Comparison of ENCODE assay signal across 1 cellular context in the genomic region with DNA sequence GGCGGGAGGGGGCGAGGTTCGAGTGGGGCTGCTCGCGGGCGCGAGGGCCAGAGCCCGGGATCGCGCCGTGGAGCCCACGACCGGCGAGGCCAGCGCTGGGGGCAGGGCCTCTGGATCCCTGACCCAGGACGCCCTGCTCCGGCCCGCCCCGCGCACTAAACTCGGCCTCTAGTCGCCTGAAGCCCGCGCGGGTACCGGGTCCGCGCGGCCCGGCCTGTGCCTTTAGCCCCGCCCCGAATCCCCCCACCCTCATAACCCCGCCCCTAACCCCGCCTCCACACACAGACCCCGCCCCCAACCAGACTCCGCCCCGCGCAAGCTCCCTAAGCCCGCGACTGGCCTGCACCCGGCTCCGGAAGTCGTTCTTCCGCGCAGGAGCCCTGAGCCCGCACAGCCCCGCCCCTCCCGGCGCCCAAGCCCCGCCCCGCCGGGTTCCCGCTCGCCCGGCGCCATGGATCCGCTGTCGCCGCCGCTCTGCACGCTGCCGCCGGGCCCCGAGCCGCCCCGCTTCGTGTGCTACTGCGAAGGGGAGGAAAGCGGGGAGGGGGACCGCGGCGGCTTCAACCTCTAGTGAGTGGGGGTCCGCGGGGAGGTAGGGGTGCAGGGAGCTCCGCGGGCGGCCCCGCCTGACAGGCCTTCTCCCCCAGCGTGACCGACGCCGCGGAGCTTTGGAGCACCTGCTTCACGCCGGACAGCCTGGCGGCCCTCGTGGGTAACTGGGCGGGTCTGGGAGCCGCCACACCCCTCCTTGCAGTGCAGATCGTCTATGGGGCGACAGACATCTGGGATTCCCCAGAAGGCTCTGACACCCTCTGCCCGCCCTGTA.
A peak's percentile ranks its signal among the peaks of the same experiment; 100 is the strongest.
TF ChIP-seq lines count a peak whose summit lies in the region.

A gene with protein sequence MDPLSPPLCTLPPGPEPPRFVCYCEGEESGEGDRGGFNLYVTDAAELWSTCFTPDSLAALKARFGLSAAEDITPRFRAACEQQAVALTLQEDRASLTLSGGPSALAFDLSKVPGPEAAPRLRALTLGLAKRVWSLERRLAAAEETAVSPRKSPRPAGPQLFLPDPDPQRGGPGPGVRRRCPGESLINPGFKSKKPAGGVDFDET (plus strand): TSS at position 430 of the 826 bp plus-strand sequence. CDS start 22 bp downstream, at position 452.

TF ChIP-seq in K562, 482 proteins besides CTCF, POLR2A, EP300 and RAD21 (continued from another document and continues in another):
- TF ChIP-seq, protein P1, sequence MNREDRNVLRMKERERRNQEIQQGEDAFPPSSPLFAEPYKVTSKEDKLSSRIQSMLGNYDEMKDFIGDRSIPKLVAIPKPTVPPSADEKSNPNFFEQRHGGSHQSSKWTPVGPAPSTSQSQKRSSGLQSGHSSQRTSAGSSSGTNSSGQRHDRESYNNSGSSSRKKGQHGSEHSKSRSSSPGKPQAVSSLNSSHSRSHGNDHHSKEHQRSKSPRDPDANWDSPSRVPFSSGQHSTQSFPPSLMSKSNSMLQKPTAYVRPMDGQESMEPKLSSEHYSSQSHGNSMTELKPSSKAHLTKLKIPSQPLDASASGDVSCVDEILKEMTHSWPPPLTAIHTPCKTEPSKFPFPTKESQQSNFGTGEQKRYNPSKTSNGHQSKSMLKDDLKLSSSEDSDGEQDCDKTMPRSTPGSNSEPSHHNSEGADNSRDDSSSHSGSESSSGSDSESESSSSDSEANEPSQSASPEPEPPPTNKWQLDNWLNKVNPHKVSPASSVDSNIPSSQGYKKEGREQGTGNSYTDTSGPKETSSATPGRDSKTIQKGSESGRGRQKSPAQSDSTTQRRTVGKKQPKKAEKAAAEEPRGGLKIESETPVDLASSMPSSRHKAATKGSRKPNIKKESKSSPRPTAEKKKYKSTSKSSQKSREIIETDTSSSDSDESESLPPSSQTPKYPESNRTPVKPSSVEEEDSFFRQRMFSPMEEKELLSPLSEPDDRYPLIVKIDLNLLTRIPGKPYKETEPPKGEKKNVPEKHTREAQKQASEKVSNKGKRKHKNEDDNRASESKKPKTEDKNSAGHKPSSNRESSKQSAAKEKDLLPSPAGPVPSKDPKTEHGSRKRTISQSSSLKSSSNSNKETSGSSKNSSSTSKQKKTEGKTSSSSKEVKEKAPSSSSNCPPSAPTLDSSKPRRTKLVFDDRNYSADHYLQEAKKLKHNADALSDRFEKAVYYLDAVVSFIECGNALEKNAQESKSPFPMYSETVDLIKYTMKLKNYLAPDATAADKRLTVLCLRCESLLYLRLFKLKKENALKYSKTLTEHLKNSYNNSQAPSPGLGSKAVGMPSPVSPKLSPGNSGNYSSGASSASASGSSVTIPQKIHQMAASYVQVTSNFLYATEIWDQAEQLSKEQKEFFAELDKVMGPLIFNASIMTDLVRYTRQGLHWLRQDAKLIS (CRISPR knock-in tag; IDR thresholded peaks at IDR 0.05), result 0 out of 2 replicates have a peak, but pooled peaks have one; percentile 25
- TF ChIP-seq E2F8 (IDR thresholded peaks at IDR 0.05; ENCODE audit: low read depth, partially characterized antibody) (no peak), ELF1 (tag; IDR thresholded peaks at IDR 0.05) (peak; percentile 43), PTTG1 (tag; IDR thresholded peaks at IDR 0.05; ENCODE audit: low read depth) (no peak), CCNT2 (IDR thresholded peaks at IDR 0.05; ENCODE audit: borderline replicate concordance, extremely low read depth, insufficient read length, low read depth, low read length) (peak; percentile 41), MXD1 (CRISPR knock-in tag; IDR thresholded peaks at IDR 0.05; ENCODE audit: borderline replicate concordance, poor library complexity, severe bottlenecking) (peak; percentile 83), TOE1 (IDR thresholded peaks at IDR 0.05; ENCODE audit: borderline replicate concordance) (no peak), TOE1 (CRISPR knock-in tag; IDR thresholded peaks at IDR 0.05; ENCODE audit: borderline replicate concordance, low read depth) (0 out of 2 replicates have a peak, but pooled peaks have one; percentile 72), ZNF395 (CRISPR knock-in tag; IDR thresholded peaks at IDR 0.05) (0 out of 2 replicates have a peak, but pooled peaks have one; percentile 19), ZBTB11 (CRISPR knock-in tag; IDR thresholded peaks at IDR 0.05) (peak in 1 of 3 experiments; percentile 24; a peak in 1 of 6 replicates), ZNF384 (IDR thresholded peaks at IDR 0.05; ENCODE audit: low read depth, low read length) (no peak), SMAD1 (IDR thresholded peaks at IDR 0.05; ENCODE audit: low read depth, low read length, partially characterized antibody) (no peak), HDAC2 (IDR thresholded peaks at IDR 0.05) (peak; percentile 42), MEIS2 (IDR thresholded peaks at IDR 0.05; ENCODE audit: partially characterized antibody) (peak; percentile 1)
- TF ChIP-seq, protein P2, sequence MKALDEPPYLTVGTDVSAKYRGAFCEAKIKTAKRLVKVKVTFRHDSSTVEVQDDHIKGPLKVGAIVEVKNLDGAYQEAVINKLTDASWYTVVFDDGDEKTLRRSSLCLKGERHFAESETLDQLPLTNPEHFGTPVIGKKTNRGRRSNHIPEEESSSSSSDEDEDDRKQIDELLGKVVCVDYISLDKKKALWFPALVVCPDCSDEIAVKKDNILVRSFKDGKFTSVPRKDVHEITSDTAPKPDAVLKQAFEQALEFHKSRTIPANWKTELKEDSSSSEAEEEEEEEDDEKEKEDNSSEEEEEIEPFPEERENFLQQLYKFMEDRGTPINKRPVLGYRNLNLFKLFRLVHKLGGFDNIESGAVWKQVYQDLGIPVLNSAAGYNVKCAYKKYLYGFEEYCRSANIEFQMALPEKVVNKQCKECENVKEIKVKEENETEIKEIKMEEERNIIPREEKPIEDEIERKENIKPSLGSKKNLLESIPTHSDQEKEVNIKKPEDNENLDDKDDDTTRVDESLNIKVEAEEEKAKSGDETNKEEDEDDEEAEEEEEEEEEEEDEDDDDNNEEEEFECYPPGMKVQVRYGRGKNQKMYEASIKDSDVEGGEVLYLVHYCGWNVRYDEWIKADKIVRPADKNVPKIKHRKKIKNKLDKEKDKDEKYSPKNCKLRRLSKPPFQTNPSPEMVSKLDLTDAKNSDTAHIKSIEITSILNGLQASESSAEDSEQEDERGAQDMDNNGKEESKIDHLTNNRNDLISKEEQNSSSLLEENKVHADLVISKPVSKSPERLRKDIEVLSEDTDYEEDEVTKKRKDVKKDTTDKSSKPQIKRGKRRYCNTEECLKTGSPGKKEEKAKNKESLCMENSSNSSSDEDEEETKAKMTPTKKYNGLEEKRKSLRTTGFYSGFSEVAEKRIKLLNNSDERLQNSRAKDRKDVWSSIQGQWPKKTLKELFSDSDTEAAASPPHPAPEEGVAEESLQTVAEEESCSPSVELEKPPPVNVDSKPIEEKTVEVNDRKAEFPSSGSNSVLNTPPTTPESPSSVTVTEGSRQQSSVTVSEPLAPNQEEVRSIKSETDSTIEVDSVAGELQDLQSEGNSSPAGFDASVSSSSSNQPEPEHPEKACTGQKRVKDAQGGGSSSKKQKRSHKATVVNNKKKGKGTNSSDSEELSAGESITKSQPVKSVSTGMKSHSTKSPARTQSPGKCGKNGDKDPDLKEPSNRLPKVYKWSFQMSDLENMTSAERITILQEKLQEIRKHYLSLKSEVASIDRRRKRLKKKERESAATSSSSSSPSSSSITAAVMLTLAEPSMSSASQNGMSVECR (CRISPR knock-in tag; IDR thresholded peaks at IDR 0.05), result peak; percentile 95
- TF ChIP-seq, protein P3, sequence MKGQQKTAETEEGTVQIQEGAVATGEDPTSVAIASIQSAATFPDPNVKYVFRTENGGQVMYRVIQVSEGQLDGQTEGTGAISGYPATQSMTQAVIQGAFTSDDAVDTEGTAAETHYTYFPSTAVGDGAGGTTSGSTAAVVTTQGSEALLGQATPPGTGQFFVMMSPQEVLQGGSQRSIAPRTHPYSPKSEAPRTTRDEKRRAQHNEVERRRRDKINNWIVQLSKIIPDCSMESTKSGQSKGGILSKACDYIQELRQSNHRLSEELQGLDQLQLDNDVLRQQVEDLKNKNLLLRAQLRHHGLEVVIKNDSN (CRISPR knock-in tag; IDR thresholded peaks at IDR 0.05), result peak; percentile 62
